In the genomic region with DNA sequence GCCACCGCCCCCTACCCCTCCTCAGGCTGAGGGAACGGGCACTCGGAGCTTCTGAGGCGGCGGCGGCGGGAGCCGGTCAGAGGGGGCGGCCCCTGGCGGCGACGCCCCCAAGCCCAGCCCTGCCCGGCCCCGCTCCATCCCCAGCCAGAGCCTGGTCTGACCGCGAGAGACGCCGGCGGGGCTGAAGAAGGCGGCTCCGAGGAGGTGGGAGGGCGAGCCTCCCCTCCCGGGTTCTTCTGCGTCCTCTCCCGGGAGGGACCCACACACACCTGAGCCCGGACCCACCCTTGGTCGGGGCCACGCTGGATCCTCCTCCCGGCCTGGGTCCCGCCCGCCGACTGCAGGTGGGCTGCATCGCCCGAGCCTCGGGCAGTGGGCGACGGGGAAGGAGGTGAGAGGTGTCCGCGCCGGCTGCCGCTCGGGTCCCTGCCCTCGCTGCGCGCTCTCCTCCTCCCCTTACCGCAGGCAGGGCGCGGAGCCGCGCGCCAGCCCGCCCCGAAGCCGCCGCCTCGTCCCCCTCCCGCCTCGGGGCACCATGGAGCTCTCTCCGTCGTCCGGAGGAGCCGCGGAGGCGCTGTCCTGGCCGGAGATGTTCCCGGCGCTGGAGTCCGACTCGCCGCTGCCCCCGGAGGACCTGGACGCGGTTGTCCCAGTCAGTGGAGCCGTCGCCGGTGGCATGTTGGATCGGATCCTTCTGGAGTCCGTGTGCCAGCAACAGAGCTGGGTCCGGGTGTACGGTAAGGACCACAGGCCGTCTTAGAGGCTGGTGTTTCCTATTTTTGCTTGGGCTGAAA, we compare ENCODE assay signal across 8 cellular contexts. TPM values are rescaled to one million over a fixed set of nuclear protein-coding genes. Genes with fewer than 3 reads are reported as not detected.
DNase-seq lines count a peak whose midpoint lies in the region; ATAC-seq, FAIRE-seq and TF ChIP-seq lines count a peak whose summit lies in the region.

A gene (plus strand): TSS at position 147 of the 794 bp plus-strand sequence. CDS start 389 bp downstream, at position 536.

- POLR2A ChIA-PET in activated CD8-positive, alpha-beta T cell treated with anti-CD3 and anti-CD28 coated beads for 36 hours (lab: Charles Lee): no interaction called here

- FAIRE-seq in urothelium cell line (lab: Jason Lieb, UNC): no peak

- peak; percentile 80 for DNase-seq in 8988T
- DNase-seq in GM03348 (ENCODE audit: low spot score): peak; percentile 86
- no peak for DNase-seq in HFF-Myc (ENCODE audit: extremely low read depth, low read depth)
- peak; percentile 10 for DNase-seq in MV-4-11 (lab: John Stamatoyannopoulos, UW)
- peak; percentile 2 for DNase-seq in activated CD8-positive, alpha-beta T cell treated with anti-CD3 and anti-CD28 coated beads for 36 hours
- peak; percentile 60 for DNase-seq in fibroblast of pulmonary artery (ENCODE audit: low read depth)
- DNase-seq in myocyte (ENCODE audit: low read depth): peak; percentile 80
- DNase-seq in urothelium cell line (ENCODE audit: low spot score): peak; percentile 80

- peak; percentile 10 for ATAC-seq in activated CD8-positive, alpha-beta T cell treated with anti-CD3 and anti-CD28 coated beads for 36 hours

- intact Hi-C loops in activated CD8-positive, alpha-beta T cell treated with anti-CD3 and anti-CD28 coated beads for 36 hours (cut with micrococcal nuclease): no loop called here

- H3K36me3 Mint-ChIP-seq in activated CD8-positive, alpha-beta T cell treated with anti-CD3 and anti-CD28 coated beads for 36 hours (ENCODE audit: low read depth): peaks cover 4% of the 10 kb centered on the region

- peaks cover 8% of the 10 kb centered on the region for H3K4me1 Mint-ChIP-seq in activated CD8-positive, alpha-beta T cell treated with anti-CD3 and anti-CD28 coated beads for 36 hours (ENCODE audit: low read depth)

- H3K27me3 Mint-ChIP-seq in activated CD8-positive, alpha-beta T cell treated with anti-CD3 and anti-CD28 coated beads for 36 hours: peaks cover 57% of the 10 kb centered on the region

- CTCF ChIA-PET in activated CD8-positive, alpha-beta T cell treated with anti-CD3 and anti-CD28 coated beads for 36 hours (lab: Charles Lee): no interaction called here

- H3K4me3 Mint-ChIP-seq in activated CD8-positive, alpha-beta T cell treated with anti-CD3 and anti-CD28 coated beads for 36 hours: peak within 1 kb of the TSS; percentile 34

- H3K4me3 ChIP-seq in HFF-Myc (replicated peaks; ENCODE audit: low read depth, low read length) (peak within 1 kb of the TSS; percentile 74), fibroblast of pulmonary artery (replicated peaks; ENCODE audit: low read depth, low read length) (peak within 1 kb of the TSS; percentile 95)

- H3K9me3 Mint-ChIP-seq in activated CD8-positive, alpha-beta T cell treated with anti-CD3 and anti-CD28 coated beads for 36 hours: peaks cover 3% of the 10 kb centered on the region

- TF ChIP-seq CTCF in HFF-Myc (IDR thresholded peaks at IDR 0.05; ENCODE audit: low read depth, low read length, missing control alignments): no peak
- no peak for TF ChIP-seq CTCF in activated CD8-positive, alpha-beta T cell treated with anti-CD3 and anti-CD28 coated beads for 36 hours (IDR thresholded peaks at IDR 0.05)
- peak; percentile 19 for TF ChIP-seq CTCF in fibroblast of pulmonary artery (IDR thresholded peaks at IDR 0.05; ENCODE audit: low read length, missing control alignments)

- no peak within 1 kb of the TSS for H3K27ac Mint-ChIP-seq in activated CD8-positive, alpha-beta T cell treated with anti-CD3 and anti-CD28 coated beads for 36 hours

RNA-seq across cellular contexts. Expression of the gene that starts here (rescaled TPM):
- not detected for total RNA-seq in activated CD8-positive, alpha-beta T cell treated with anti-CD3 and anti-CD28 coated beads for 36 hours
- total RNA-seq in myocyte: 21.3 and 24.3 TPM in 2 replicates
- 13.1 TPM for polyA plus RNA-seq in myocyte (2012)

Comparison
In these comparisons a context has a peak if more than half of its experiments do, and no peak if none do; other contexts are left out.
1. RNA of the gene that starts here (total RNA-seq): 21.3 to 24.3 TPM in myocyte; not detected in activated CD8-positive, alpha-beta T cell treated with anti-CD3 and anti-CD28 coated beads for 36 hours; every median in the first group is over 10 times any median in the second.
2. Peak in DNase-seq and ATAC-seq in activated CD8-positive, alpha-beta T cell treated with anti-CD3 and anti-CD28 coated beads for 36 hours; RNA of the gene not detected or under 1 TPM.